In the genomic region with DNA sequence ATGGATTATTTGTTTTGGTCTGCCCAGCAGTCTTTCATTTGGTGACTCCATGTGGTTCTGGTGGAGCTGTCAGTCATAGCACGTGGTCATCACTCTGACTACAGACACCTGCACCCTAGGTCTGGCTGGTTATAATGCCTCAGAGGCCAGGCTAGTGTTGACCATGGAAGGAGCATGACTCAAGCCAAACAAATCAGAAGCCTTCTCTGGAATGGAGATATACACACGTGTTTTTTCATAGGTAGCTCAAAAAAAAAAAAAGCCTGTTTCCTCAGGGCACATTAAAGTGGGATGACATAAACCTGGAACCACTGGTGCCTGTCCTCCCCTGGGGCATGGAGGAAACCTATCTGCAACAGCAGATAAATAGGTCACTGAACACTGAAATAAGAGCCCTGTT, we compare ENCODE assay signal across 1 cellular context.
TF ChIP-seq lines count a peak whose summit lies in the region.

No MANE protein-coding gene starts in this region.

TF ChIP-seq in K562, 482 proteins besides CTCF, POLR2A, EP300 and RAD21:
- no peak for TF ChIP-seq RB1 (IDR thresholded peaks at IDR 0.05; ENCODE audit: low read depth)
- TF ChIP-seq, protein P1, sequence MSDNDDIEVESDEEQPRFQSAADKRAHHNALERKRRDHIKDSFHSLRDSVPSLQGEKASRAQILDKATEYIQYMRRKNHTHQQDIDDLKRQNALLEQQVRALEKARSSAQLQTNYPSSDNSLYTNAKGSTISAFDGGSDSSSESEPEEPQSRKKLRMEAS (CRISPR knock-in tag; IDR thresholded peaks at IDR 0.05), result 0 out of 2 replicates have a peak, but pooled peaks have one; percentile 43
- TF ChIP-seq, protein P2, sequence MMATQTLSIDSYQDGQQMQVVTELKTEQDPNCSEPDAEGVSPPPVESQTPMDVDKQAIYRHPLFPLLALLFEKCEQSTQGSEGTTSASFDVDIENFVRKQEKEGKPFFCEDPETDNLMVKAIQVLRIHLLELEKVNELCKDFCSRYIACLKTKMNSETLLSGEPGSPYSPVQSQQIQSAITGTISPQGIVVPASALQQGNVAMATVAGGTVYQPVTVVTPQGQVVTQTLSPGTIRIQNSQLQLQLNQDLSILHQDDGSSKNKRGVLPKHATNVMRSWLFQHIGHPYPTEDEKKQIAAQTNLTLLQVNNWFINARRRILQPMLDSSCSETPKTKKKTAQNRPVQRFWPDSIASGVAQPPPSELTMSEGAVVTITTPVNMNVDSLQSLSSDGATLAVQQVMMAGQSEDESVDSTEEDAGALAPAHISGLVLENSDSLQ (IDR thresholded peaks at IDR 0.05), result peak; percentile 85
